20 cellular contexts compared by ENCODE assay signal in genomic region chr1:199287632-199288031, GRCh38.
DNase-seq lines count a peak whose midpoint lies in the region; ATAC-seq and TF ChIP-seq lines count a peak whose summit lies in the region.
"Had no signal": no experiment of that assay in that cellular context is flagged by ENCODE, and none has a peak within 500 bp of the region (broad histone marks: within the 10 kb centered on the region; RNA-seq: fewer than 3 reads in every experiment).

No MANE protein-coding gene starts in this region.

- ATAC-seq in HG02884 (IDR thresholded peaks at IDR 0.05; ENCODE audit: unreplicated experiment) = no peak
- ATAC-seq: CD8-positive, alpha-beta T cell; Right ventricle myocardium inferior had no signal

- TF ChIP-seq CTCF in BE2C (IDR thresholded peaks at IDR 0.05; ENCODE audit: low read depth, low read length) = 0 out of 2 replicates have a peak, but pooled peaks have one; percentile 7
- TF ChIP-seq CTCF in fibroblast of pulmonary artery (IDR thresholded peaks at IDR 0.05; ENCODE audit: low read length, missing control alignments) = peak; percentile 6

- DNase-seq in BE2C = no peak
- peak; percentile 37 for DNase-seq in HCEC 1CT
- DNase-seq in RKO (ENCODE audit: low spot score) = peak; percentile 40
- no peak for DNase-seq in fibroblast of pulmonary artery (ENCODE audit: low read depth)
- DNase-seq in NCI-H510A treated with DMSO at 0.1 percent for 48 hours (lab: John Stamatoyannopoulos, UW) = no peak
- DNase-seq in globus pallidus (ENCODE audit: low spot score) = no peak
- DNase-seq in ACHN = no peak
- DNase-seq: activated CD4-positive, alpha-beta T cell treated with anti-CD3 and anti-CD28 coated beads, Interleukin-2, amount 10 ng/mL, durations not matched to agents 7 days and 5 days; activated CD8-positive, alpha-beta memory T cell treated with anti-CD3 and anti-CD28 coated beads, Interleukin-2, amount 50 U/mL, for 4 hours; activated effector memory CD4-positive, alpha-beta T cell treated with anti-CD3 and anti-CD28 coated beads, Interleukin-2, amount 50 U/mL, for 16 hours; CD8-positive, alpha-beta T cell; immature natural killer cell; NCI-H524; small intestine; stimulated activated naive CD4-positive, alpha-beta T cell treated with Interleukin-2 at 50 U/mL for 16 hours; T-helper 1 cell; tibial artery had no signal

- H3K27me3 ChIP-seq in BE2C = no peaks in the 10 kb centered on the region
- H3K27me3 ChIP-seq: cardiac muscle cell, tibial artery had no signal

- H3K9me3 ChIP-seq in BE2C = no peaks in the 10 kb centered on the region
- H3K9me3 ChIP-seq: tibial artery had no signal

- in situ Hi-C loops in ACHN (cut with HindIII; ENCODE audit: low pct_ligation_motif_present, low pct_unique_long_range_greater_than_20kb, low sequenced_read_pairs) = no loop called here

- no peaks in the 10 kb centered on the region for H3K36me3 ChIP-seq in BE2C
- H3K36me3 ChIP-seq: cardiac muscle cell, tibial artery had no signal

- no peaks in the 10 kb centered on the region for H3K4me1 ChIP-seq in BE2C
- H3K4me1 ChIP-seq: tibial artery had no signal

- H3K4me3 ChIP-seq in BE2C (ENCODE audit: low read depth, low read length) (no peak overlapping the region), fibroblast of pulmonary artery (replicated peaks; ENCODE audit: low read depth, low read length) (no peak overlapping the region)
- H3K4me3 ChIP-seq: cardiac muscle cell, tibial artery had no signal

Comparison
In these comparisons a context has a peak if more than half of its experiments do, and no peak if none do; other contexts are left out.
1. DNase-seq: peak in HCEC 1CT (single experiment) and RKO (single experiment); none in BE2C (single experiment), fibroblast of pulmonary artery (single experiment), NCI-H510A treated with DMSO at 0.1 percent for 48 hours (single experiment), globus pallidus (single experiment) and ACHN (single experiment).